1 cellular context compared by ENCODE assay signal in the genomic region with DNA sequence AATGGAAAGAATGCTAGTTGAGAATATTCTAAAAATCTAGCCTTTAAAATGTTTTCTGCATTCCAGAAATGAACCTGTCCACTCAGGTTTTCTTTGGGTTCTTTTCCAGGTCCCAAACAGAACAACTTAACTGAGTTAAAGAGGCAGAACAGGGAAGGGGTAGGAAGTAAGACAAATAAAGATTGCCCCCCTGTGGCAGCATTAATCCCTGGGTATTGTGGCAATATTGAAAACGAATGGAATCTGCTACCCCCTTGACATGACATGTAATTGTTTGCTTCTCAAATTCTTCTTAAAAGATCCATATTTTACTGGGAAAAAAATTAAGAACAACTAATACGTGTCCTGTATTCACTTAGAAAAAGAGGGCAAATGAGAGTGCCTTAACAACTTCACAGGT.
TF ChIP-seq lines count a peak whose summit lies in the region.

No MANE protein-coding gene starts in this region.

TF ChIP-seq in K562, 482 proteins besides CTCF, POLR2A, EP300 and RAD21:
- no peak for TF ChIP-seq ZNF57 (CRISPR knock-in tag; IDR thresholded peaks at IDR 0.05)
- TF ChIP-seq SMC3 (conservative IDR thresholded peaks at IDR 0.05; ENCODE audit: insufficient read depth, low read depth, low read length), result 0 out of 2 replicates have a peak, but pooled peaks have one; percentile 19
